In genomic region chr21:28910280-28910887, GRCh38 we compare ENCODE assay signal across 17 cellular contexts.
"Had no signal": no experiment of that assay in that cellular context is flagged by ENCODE, and none has a peak within 500 bp of the region (broad histone marks: within the 10 kb centered on the region; RNA-seq: fewer than 3 reads in every experiment).

No MANE protein-coding gene starts in this region.

- DNase-seq: activated CD4-positive, alpha-beta memory T cell treated with anti-CD3 and anti-CD28 coated beads, Interleukin-2, amount 10 ng/mL, durations not matched to agents 7 days and 5 days; activated CD4-positive, alpha-beta T cell treated with anti-CD3 and anti-CD28 coated beads for 48 hours; activated CD4-positive, CD25-positive, alpha-beta regulatory T cell; activated CD8-positive, alpha-beta memory T cell treated with anti-CD3 and anti-CD28 coated beads, Interleukin-2, amount 10 ng/mL, durations not matched to agents 7 days and 5 days; activated naive CD4-positive, alpha-beta T cell; activated naive CD8-positive, alpha-beta T cell treated with anti-CD3 and anti-CD28 coated beads, Interleukin-2, amount 10 ng/mL, durations not matched to agents 7 days and 5 days; brain microvascular endothelial cell; effector CD4-positive, alpha-beta T cell; foreskin fibroblast; hypothalamus; retina; stimulated activated naive CD4-positive, alpha-beta T cell treated with Interleukin-2 at 50 U/mL for 16 hours; T-cell; T-helper 9 cell had no signal

- H3K27ac ChIP-seq: brain microvascular endothelial cell had no signal

- H3K27me3 ChIP-seq: brain microvascular endothelial cell had no signal

- H3K36me3 ChIP-seq: brain microvascular endothelial cell had no signal

- ATAC-seq: activated CD8-positive, alpha-beta memory T cell treated with anti-CD3 and anti-CD28 coated beads, Interleukin-2, amount 10 ng/mL, durations not matched to agents 7 days and 5 days; activated T-helper 17 cell treated with anti-CD3 and anti-CD28 coated beads, Interleukin-2, amount 50 U/mL, for 72 hours; esophagus mucosa; SK-N-SH treated with all-trans-retinoic acid at 6 μM for 48 hours; T-cell had no signal
